In the genomic region with DNA sequence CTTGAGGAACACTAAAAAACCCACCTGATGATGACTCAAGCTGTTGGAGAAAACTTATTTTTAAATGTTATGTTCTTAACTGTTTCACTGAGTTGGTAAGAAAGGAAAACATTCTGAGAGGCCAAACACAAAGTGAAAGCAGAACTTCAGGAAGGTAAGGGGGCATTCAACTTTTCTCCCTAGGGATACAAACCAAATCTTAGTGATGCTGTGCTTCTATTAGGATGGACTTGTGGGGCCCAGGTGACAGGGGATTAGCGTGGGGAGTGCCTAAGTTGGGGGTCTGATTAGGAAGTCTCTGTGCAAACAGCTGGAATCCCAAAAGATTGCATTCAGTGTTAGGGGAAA, we compare ENCODE assay signal across 12 cellular contexts. TPM values are rescaled to one million over a fixed set of nuclear protein-coding genes. Genes with fewer than 3 reads are reported as not detected.
DNase-seq lines count a peak whose midpoint lies in the region; ATAC-seq lines count a peak whose summit lies in the region.
"Had no signal": no experiment of that assay in that cellular context is flagged by ENCODE, and none has a peak within 500 bp of the region (broad histone marks: within the 10 kb centered on the region; RNA-seq: fewer than 3 reads in every experiment).

No MANE protein-coding gene starts in this region.

- no peak for DNase-seq in CD8-positive, alpha-beta memory T cell
- no peak for DNase-seq in activated T-helper 1 cell treated with anti-CD3 and anti-CD28 coated beads, Interleukin-12 subunit alpha, Interleukin-12 subunit beta, Interleukin-2, Interleukin-4 antibody, amounts not matched to agents 30 ng/mL and 10 ng/mL and 1 ng/mL, durations not matched to agents 14 hours and 24 hours and 36 hours (ENCODE audit: low spot score)
- no peak for DNase-seq in naive thymus-derived CD8-positive, alpha-beta T cell
- DNase-seq in NCI-H748 (lab: John Stamatoyannopoulos, UW; ENCODE audit: unreplicated experiment) (no peak), iPS-NIHi7 (ENCODE audit: extremely low spot score) (no peak), kidney tubule cell (ENCODE audit: low spot score) (no peak)
- DNase-seq: cerebellar nuclear complex, mammary epithelial cell, MG63 had no signal

- no peaks in the 10 kb centered on the region for H3K9me3 Mint-ChIP-seq in CD8-positive, alpha-beta memory T cell
- H3K9me3 Mint-ChIP-seq in activated T-helper 1 cell treated with anti-CD3 and anti-CD28 coated beads, Interleukin-12 subunit alpha, Interleukin-12 subunit beta, Interleukin-2, Interleukin-4 antibody, amounts not matched to agents 30 ng/mL and 10 ng/mL and 1 ng/mL, durations not matched to agents 14 hours and 24 hours and 36 hours: peaks cover 10% of the 10 kb centered on the region
- peaks cover 0 to 4% (median 0%) of the 10 kb centered on the region in 9 donors for H3K9me3 Mint-ChIP-seq in naive thymus-derived CD8-positive, alpha-beta T cell

- POLR2A ChIA-PET in CD8-positive, alpha-beta memory T cell (lab: Charles Lee): interaction anchor here (0.6 to 2.1 kb wide), 2 partner anchors 10 to 18 kb away, joined by 3 to 18 read pairs; partner anchors contain the start of gene PDCL3
- POLR2A ChIA-PET in naive thymus-derived CD8-positive, alpha-beta T cell (lab: Charles Lee): interaction anchor here (1.3 to 5.5 kb wide), 6 partner anchors 10 to 671 kb away, joined by 5 to 88 read pairs (median 6); partner anchors contain the start of genes CNOT11, PDCL3 and RPL31

- H3K4me1 ChIP-seq in CD8-positive, alpha-beta memory T cell (ENCODE audit: insufficient read depth, low read length): peaks cover 34% of the 10 kb centered on the region
- H3K4me1 ChIP-seq: SJSA1 had no signal

- H3K36me3 ChIP-seq in CD8-positive, alpha-beta memory T cell (ENCODE audit: insufficient read depth, low read length): no peaks in the 10 kb centered on the region

- peak overlapping the region; percentile 88 to 100 (median 96) for H3K27ac Mint-ChIP-seq in CD8-positive, alpha-beta memory T cell
- peak overlapping the region; percentile 85 for H3K27ac Mint-ChIP-seq in activated T-helper 1 cell treated with anti-CD3 and anti-CD28 coated beads, Interleukin-12 subunit alpha, Interleukin-12 subunit beta, Interleukin-2, Interleukin-4 antibody, amounts not matched to agents 30 ng/mL and 10 ng/mL and 1 ng/mL, durations not matched to agents 14 hours and 24 hours and 36 hours
- peak overlapping the region; percentile 92 to 99 (median 98) for H3K27ac Mint-ChIP-seq in naive thymus-derived CD8-positive, alpha-beta T cell

- H3K36me3 Mint-ChIP-seq in CD8-positive, alpha-beta memory T cell: peaks cover 0 to 9% (median 2%) of the 10 kb centered on the region in 3 donors
- H3K36me3 Mint-ChIP-seq in activated T-helper 1 cell treated with anti-CD3 and anti-CD28 coated beads, Interleukin-12 subunit alpha, Interleukin-12 subunit beta, Interleukin-2, Interleukin-4 antibody, amounts not matched to agents 30 ng/mL and 10 ng/mL and 1 ng/mL, durations not matched to agents 14 hours and 24 hours and 36 hours (ENCODE audit: low read depth): peaks cover 17% of the 10 kb centered on the region
- H3K36me3 Mint-ChIP-seq in naive thymus-derived CD8-positive, alpha-beta T cell: peaks cover 0 to 12% (median 2%) of the 10 kb centered on the region in 3 donors

- CTCF ChIA-PET in CD8-positive, alpha-beta memory T cell (lab: Charles Lee): interaction anchor here (0.7 to 2.8 kb wide), 9 partner anchors 11 to 1660 kb away, joined by 3 to 19 read pairs (median 4); partner anchors contain the start of gene PDCL3

- ATAC-seq in GM21786 (IDR thresholded peaks at IDR 0.05; ENCODE audit: unreplicated experiment) (peak; percentile 22), GM21367 (IDR thresholded peaks at IDR 0.05; ENCODE audit: unreplicated experiment) (no peak)
- no peak for ATAC-seq in naive thymus-derived CD8-positive, alpha-beta T cell

- peak overlapping the region; percentile 73 for H3K27ac ChIP-seq in CD8-positive, alpha-beta memory T cell (ENCODE audit: low read depth, low read length)
- H3K27ac ChIP-seq: SJSA1 had no signal

- peak overlapping the region; percentile 49 for H3K4me3 ChIP-seq in CD8-positive, alpha-beta memory T cell (ENCODE audit: low read length)
- H3K4me3 ChIP-seq: MG63, SJSA1 had no signal

- no peaks in the 10 kb centered on the region for H3K27me3 ChIP-seq in CD8-positive, alpha-beta memory T cell (ENCODE audit: insufficient read depth, low read length, poor library complexity, severe bottlenecking)
- H3K27me3 ChIP-seq: MG63, SJSA1 had no signal

- peaks cover 32 to 58% (median 42%) of the 10 kb centered on the region in 3 donors for H3K4me1 Mint-ChIP-seq in CD8-positive, alpha-beta memory T cell
- H3K4me1 Mint-ChIP-seq in activated T-helper 1 cell treated with anti-CD3 and anti-CD28 coated beads, Interleukin-12 subunit alpha, Interleukin-12 subunit beta, Interleukin-2, Interleukin-4 antibody, amounts not matched to agents 30 ng/mL and 10 ng/mL and 1 ng/mL, durations not matched to agents 14 hours and 24 hours and 36 hours (ENCODE audit: low read depth): peaks cover 48% of the 10 kb centered on the region
- H3K4me1 Mint-ChIP-seq in naive thymus-derived CD8-positive, alpha-beta T cell: peaks cover 16 to 49% (median 43%) of the 10 kb centered on the region in 4 donors

- intact Hi-C loops in activated T-helper 1 cell treated with anti-CD3 and anti-CD28 coated beads, Interleukin-12 subunit alpha, Interleukin-12 subunit beta, Interleukin-2, Interleukin-4 antibody, amounts not matched to agents 30 ng/mL and 10 ng/mL and 1 ng/mL, durations not matched to agents 14 hours and 24 hours and 36 hours (cut with micrococcal nuclease): loop anchor here (1.0 to 10.0 kb wide), 3 partner anchors 19 to 1086 kb away; partner anchors contain the start of genes PDCL3 and REV1

- no peaks in the 10 kb centered on the region for H3K9me3 ChIP-seq in CD8-positive, alpha-beta memory T cell (ENCODE audit: low read length)
- H3K9me3 ChIP-seq: MG63, SJSA1 had no signal

- no peaks in the 10 kb centered on the region for H3K27me3 Mint-ChIP-seq in CD8-positive, alpha-beta memory T cell
- H3K27me3 Mint-ChIP-seq in activated T-helper 1 cell treated with anti-CD3 and anti-CD28 coated beads, Interleukin-12 subunit alpha, Interleukin-12 subunit beta, Interleukin-2, Interleukin-4 antibody, amounts not matched to agents 30 ng/mL and 10 ng/mL and 1 ng/mL, durations not matched to agents 14 hours and 24 hours and 36 hours (ENCODE audit: insufficient read depth): peaks cover 4% of the 10 kb centered on the region
- no peaks in the 10 kb centered on the region for H3K27me3 Mint-ChIP-seq in naive thymus-derived CD8-positive, alpha-beta T cell

- H3K4me3 Mint-ChIP-seq in CD8-positive, alpha-beta memory T cell: peak overlapping the region; percentile 8 to 79 (median 64)
- peak overlapping the region; percentile 63 for H3K4me3 Mint-ChIP-seq in activated T-helper 1 cell treated with anti-CD3 and anti-CD28 coated beads, Interleukin-12 subunit alpha, Interleukin-12 subunit beta, Interleukin-2, Interleukin-4 antibody, amounts not matched to agents 30 ng/mL and 10 ng/mL and 1 ng/mL, durations not matched to agents 14 hours and 24 hours and 36 hours
- peak overlapping the region; percentile 52 to 88 (median 72) for H3K4me3 Mint-ChIP-seq in naive thymus-derived CD8-positive, alpha-beta T cell

RNA-seq across cellular contexts. Expression of gene PDCL3, which starts 18.4 kb away (rescaled TPM):
- total RNA-seq in CD8-positive, alpha-beta memory T cell: 10 to 100 TPM; 46.5 to 54.1 TPM
- 52.0 TPM for polyA plus RNA-seq in CD8-positive, alpha-beta memory T cell
- 39.2 and 45.5 TPM in 2 replicates for total RNA-seq in activated T-helper 1 cell treated with anti-CD3 and anti-CD28 coated beads, Interleukin-12 subunit alpha, Interleukin-12 subunit beta, Interleukin-2, Interleukin-4 antibody, amounts not matched to agents 30 ng/mL and 10 ng/mL and 1 ng/mL, durations not matched to agents 14 hours and 24 hours and 36 hours
- total RNA-seq in naive thymus-derived CD8-positive, alpha-beta T cell: 10 to 100 TPM; 21.1 to 21.8 TPM
- 10 to 100 TPM; 54.8 to 67.4 (median 58.4) TPM for polyA plus RNA-seq in naive thymus-derived CD8-positive, alpha-beta T cell
